ENCODE assay signal across 17 cellular contexts in genomic region chr19:35666251-35666913, GRCh38. TPM values are rescaled to one million over a fixed set of nuclear protein-coding genes. Genes with fewer than 3 reads are reported as not detected.
"Had no signal": no experiment of that assay in that cellular context is flagged by ENCODE, and none has a peak within 500 bp of the region (broad histone marks: within the 10 kb centered on the region; RNA-seq: fewer than 3 reads in every experiment).

Gene UPK1A, plus strand, starts transcription at chr19:35666517. Its CDS starts 296 bp downstream, at chr19:35666813.

- H3K27ac ChIP-seq: epithelial cell of prostate, parathyroid adenoma, skin epidermis, tibial nerve had no signal

- H3K4me1 Mint-ChIP-seq: central memory CD8-positive, alpha-beta T cell; immature natural killer cell; neural crest cell had no signal

- H2AFZ ChIP-seq: parathyroid adenoma had no signal

- H3K9ac ChIP-seq: parathyroid adenoma had no signal

- H3K27ac Mint-ChIP-seq: activated CD8-positive, alpha-beta T cell treated with anti-CD3 and anti-CD28 coated beads, Interleukin-2, amount 10 ng/mL, durations not matched to agents 7 days and 5 days; effector memory CD8-positive, alpha-beta T cell; immature natural killer cell had no signal

- H3K9me3 Mint-ChIP-seq: central memory CD8-positive, alpha-beta T cell; effector memory CD8-positive, alpha-beta T cell; neural crest cell had no signal

- H3K9me3 ChIP-seq: tibial nerve had no signal

- H3K27me3 ChIP-seq: tibial nerve had no signal

- ATAC-seq: activated CD8-positive, alpha-beta T cell treated with anti-CD3 and anti-CD28 coated beads, Interleukin-2, amount 10 ng/mL, durations not matched to agents 7 days and 5 days; effector memory CD8-positive, alpha-beta T cell had no signal

- H3K4me1 ChIP-seq: parathyroid adenoma, tibial nerve had no signal

- H3K4me3 Mint-ChIP-seq: activated CD8-positive, alpha-beta T cell treated with anti-CD3 and anti-CD28 coated beads, Interleukin-2, amount 10 ng/mL, durations not matched to agents 7 days and 5 days; central memory CD8-positive, alpha-beta T cell; effector memory CD8-positive, alpha-beta T cell; immature natural killer cell; neural crest cell had no signal

- DNase-seq: activated CD4-positive, alpha-beta T cell treated with anti-CD3 and anti-CD28 coated beads for 1 hour; activated CD8-positive, alpha-beta memory T cell treated with anti-CD3 and anti-CD28 coated beads, Interleukin-2, amount 50 U/mL, for 48 hours; activated CD8-positive, alpha-beta T cell treated with anti-CD3 and anti-CD28 coated beads, Interleukin-2, amount 10 ng/mL, durations not matched to agents 7 days and 5 days; activated naive CD4-positive, alpha-beta T cell; cortex of kidney; effector memory CD8-positive, alpha-beta T cell; immature natural killer cell; retina; stimulated activated CD4-positive, alpha-beta T cell treated with anti-CD3 and anti-CD28 coated beads, Interleukin-4, amount 100 ng/mL, for 4 hours; T-helper 9 cell had no signal

- H3K4me3 ChIP-seq: skin epidermis, tibial nerve had no signal

RNA-seq across cellular contexts. Expression of gene UPK1A, which starts in this region (rescaled TPM):
- total RNA-seq: glomerular endothelial cell, neural crest cell, tibial nerve had no signal
- polyA plus RNA-seq: immature natural killer cell had no signal
